14 cellular contexts compared by ENCODE assay signal in genomic region chr5:67208403-67208802, GRCh38. TPM values are rescaled to one million over a fixed set of nuclear protein-coding genes. Genes with fewer than 3 reads are reported as not detected.
A peak's percentile ranks its signal among the peaks of the same experiment; 100 is the strongest.
DNase-seq lines count a peak whose midpoint lies in the region; ATAC-seq, FAIRE-seq and TF ChIP-seq lines count a peak whose summit lies in the region.
"Had no signal": no experiment of that assay in that cellular context is flagged by ENCODE, and none has a peak within 500 bp of the region (broad histone marks: within the 10 kb centered on the region; RNA-seq: fewer than 3 reads in every experiment).

No MANE protein-coding gene starts in this region.

- H4K5ac ChIP-seq in H1 (ENCODE audit: insufficient read length, low read depth, low read length): no peak overlapping the region

- H3K9me3 ChIP-seq in left ventricle myocardium inferior (replicated peaks) (no peaks in the 10 kb centered on the region), right atrium auricular region (no peaks in the 10 kb centered on the region), RWPE2 (ENCODE audit: severe bottlenecking) (no peaks in the 10 kb centered on the region), H1 (ENCODE audit: insufficient read depth in 2 of 2, low read depth in 1 of 2, low read length in 1 of 2) (no peaks in the 10 kb centered on the region), right lobe of liver (no peaks in the 10 kb centered on the region)
- H3K9me3 ChIP-seq: SJSA1, vagina had no signal

- POLR2A ChIA-PET in H1 (lab: Charles Lee; ENCODE audit: partially characterized antibody): interaction anchor here (1.5 kb wide), 1 partner anchor 42 kb away, joined by 4 read pairs; no protein-coding TSS in a partner anchor

- TF ChIP-seq EP300 in H1 (IDR thresholded peaks at IDR 0.05; ENCODE audit: borderline replicate concordance in 1 of 2, low read depth in 2 of 2, low read length in 2 of 2): no peak

- no peak for TF ChIP-seq RAD21 in H1 (IDR thresholded peaks at IDR 0.05 in 1 of 2, conservative IDR thresholded peaks at IDR 0.05 in 1 of 2; ENCODE audit: low read depth in 2 of 2, low read length in 2 of 2)

- no peak overlapping the region for H3K4ac ChIP-seq in H1 (replicated peaks; ENCODE audit: insufficient read length, low read depth, low read length)

- FAIRE-seq in H1 (lab: Jason Lieb, UNC): no peak

- no peak overlapping the region for H2BK5ac ChIP-seq in H1 (ENCODE audit: low read depth, low read length)

- H3K4me3 ChIP-seq in left ventricle myocardium inferior: no peak overlapping the region
- no peak overlapping the region for H3K4me3 ChIP-seq in right atrium auricular region
- H3K4me3 ChIP-seq in RWPE2 (ENCODE audit: severe bottlenecking): no peak overlapping the region
- no peak overlapping the region for H3K4me3 ChIP-seq in H1 (ENCODE audit: extremely low read depth in 1 of 4, insufficient read depth in 2 of 4, low read depth in 3 of 4, low read length in 4 of 4)
- no peak overlapping the region for H3K4me3 ChIP-seq in right lobe of liver
- H3K4me3 ChIP-seq: cardiac muscle cell, hepatocyte, SJSA1, vagina had no signal

- no peak overlapping the region for H3K14ac ChIP-seq in H1 (ENCODE audit: insufficient read length)

- H2AFZ ChIP-seq in H1 (ENCODE audit: low read length): no peak overlapping the region
- H2AFZ ChIP-seq: hepatocyte had no signal

- H3K4me2 ChIP-seq in H1 (ENCODE audit: insufficient read depth in 1 of 2, low read depth in 2 of 2, low read length in 2 of 2): no peak overlapping the region
- H3K4me2 ChIP-seq: hepatocyte had no signal

- H3K18ac ChIP-seq in H1 (ENCODE audit: extremely low read depth, low read length): no peak overlapping the region; the same call in 1 of the 2 replicates

- 94 to 100% methylated on average over 1 to 3 of the region's 3 CpGs for WGBS in H1 (ENCODE audit: extremely low coverage in 1 of 2, insufficient coverage in 1 of 2, insufficient read length in 1 of 2, insufficient replicate concordance in 2 of 2, low coverage in 1 of 2, low lambda C conversion rate in 2 of 2, missing lambda C conversion rate in 1 of 2), 2 experiments
- 100% methylated on average over 2 of the region's 3 CpGs for WGBS in right lobe of liver (ENCODE audit: insufficient coverage, low coverage, low lambda C conversion rate, missing lambda C conversion rate)

- no peak overlapping the region for H3K23ac ChIP-seq in H1 (ENCODE audit: insufficient read length)

- no peak overlapping the region for H2AK5ac ChIP-seq in H1 (ENCODE audit: low read depth, low read length)

- H4K8ac ChIP-seq in H1 (ENCODE audit: extremely low read depth, insufficient read depth, low read length): no peak overlapping the region

- no peaks in the 10 kb centered on the region for H3K79me2 ChIP-seq in H1 (ENCODE audit: control insufficient read depth in 1 of 2, insufficient read depth in 2 of 2, low read length in 2 of 2)
- H3K79me2 ChIP-seq: hepatocyte had no signal

- no peak overlapping the region for H2BK120ac ChIP-seq in H1 (replicated peaks; ENCODE audit: low read depth, low read length)

- no peak for TF ChIP-seq POLR2A in H1 (IDR thresholded peaks at IDR 0.05; ENCODE audit: control extremely low read depth in 1 of 2, low read depth in 2 of 2, low read length in 2 of 2)
- TF ChIP-seq POLR2A in right lobe of liver (IDR thresholded peaks at IDR 0.05): no peak

- no peak overlapping the region for H2BK15ac ChIP-seq in H1 (ENCODE audit: low read length)

- no peaks in the 10 kb centered on the region for H3K23me2 ChIP-seq in H1 (ENCODE audit: low read depth, low read length)

- no peak overlapping the region for H3K9ac ChIP-seq in H1 (replicated peaks in 1 of 4; ENCODE audit: extremely low read depth in 1 of 4, low read depth in 3 of 4, low read length in 3 of 4)

- H3K79me1 ChIP-seq in H1 (ENCODE audit: low read depth, low read length): no peaks in the 10 kb centered on the region

- peaks cover 16% of the 10 kb centered on the region for H3K4me1 ChIP-seq in left ventricle myocardium inferior
- peaks cover 0 to 20% of the 10 kb centered on the region in 2 donors for H3K4me1 ChIP-seq in right atrium auricular region
- H3K4me1 ChIP-seq in RWPE2 (ENCODE audit: insufficient read depth, poor library complexity, severe bottlenecking): peaks cover 26% of the 10 kb centered on the region
- no peaks in the 10 kb centered on the region for H3K4me1 ChIP-seq in H1 (replicated peaks in 1 of 4; ENCODE audit: control insufficient read depth in 3 of 4, insufficient read depth in 4 of 4, low read length in 3 of 4)
- H3K4me1 ChIP-seq in right lobe of liver: no peaks in the 10 kb centered on the region

- H3K56ac ChIP-seq in H1 (replicated peaks; ENCODE audit: insufficient read length, low read depth, low read length): no peak overlapping the region

- H4K91ac ChIP-seq in H1 (replicated peaks; ENCODE audit: insufficient read length, low read length): no peak overlapping the region

- H4K20me1 ChIP-seq in H1 (replicated peaks in 1 of 2; ENCODE audit: control insufficient read depth in 1 of 2, insufficient read depth in 2 of 2, low read length in 2 of 2): no peaks in the 10 kb centered on the region

- H2BK20ac ChIP-seq in H1 (ENCODE audit: low read length): no peak overlapping the region

- TF ChIP-seq CTCF in left ventricle myocardium inferior (IDR thresholded peaks at IDR 0.05; ENCODE audit: borderline replicate concordance): no peak
- TF ChIP-seq CTCF in right atrium auricular region (IDR thresholded peaks at IDR 0.05): no peak
- no peak for TF ChIP-seq CTCF in RWPE2 (IDR thresholded peaks at IDR 0.05; ENCODE audit: poor library complexity, severe bottlenecking)
- TF ChIP-seq CTCF in H1 (IDR thresholded peaks at IDR 0.05; ENCODE audit: control extremely low read depth in 1 of 3, insufficient read depth in 1 of 3, low read depth in 1 of 3, low read length in 3 of 3): no peak
- no peak for TF ChIP-seq CTCF in right lobe of liver (IDR thresholded peaks at IDR 0.05)

- no peak for DNase-seq in left ventricle myocardium inferior
- no peak for DNase-seq in right atrium auricular region (ENCODE audit: low spot score)
- DNase-seq in RWPE2 (ENCODE audit: low spot score): no peak
- no peak for DNase-seq in H1 (ENCODE audit: low read depth in 1 of 2, low spot score in 2 of 2)
- DNase-seq in right lobe of liver: no peak
- DNase-seq: NCI-H1417 treated with DMSO at 0.1 percent for 48 hours had no signal

- 0 out of 2 replicates have a peak overlapping the region, but pooled peaks have one; percentile 17 for H2BK12ac ChIP-seq in H1 (ENCODE audit: low read depth, low read length)

- H3K27ac ChIP-seq in left ventricle myocardium inferior (replicated peaks) (peak overlapping the region; percentile 15), right atrium auricular region (no peak overlapping the region), RWPE2 (ENCODE audit: poor library complexity, severe bottlenecking) (peak overlapping the region; percentile 80), H1 (ENCODE audit: low read depth, low read length) (no peak overlapping the region), right lobe of liver (no peak overlapping the region)
- H3K27ac ChIP-seq: cardiac muscle cell, SJSA1, vagina had no signal

- no peak for ATAC-seq in RWPE2 (ENCODE audit: low read depth)
- no peak for ATAC-seq in HG02642 (IDR thresholded peaks at IDR 0.05; ENCODE audit: poor library complexity, unreplicated experiment)
- ATAC-seq in HG02759 (IDR thresholded peaks at IDR 0.05; ENCODE audit: unreplicated experiment): no peak
- no peak for ATAC-seq in GM18858 (IDR thresholded peaks at IDR 0.05; ENCODE audit: unreplicated experiment)
- ATAC-seq in right lobe of liver: no peak

- intact Hi-C loops in left ventricle myocardium inferior (cut with micrococcal nuclease) (no loop called here), right lobe of liver (cut with DNase I) (loop anchor here in 1 of 2 donors (10.0 kb wide), 1 partner anchor 54 kb away; no protein-coding TSS in a partner anchor)

- CTCF ChIA-PET in H1 (lab: Charles Lee; ENCODE audit: partially characterized antibody): interaction anchor here (0.6 to 5.1 kb wide), 13 partner anchors 9 to 109 kb away, joined by 3 to 50 read pairs (median 4); partner anchors contain the start of gene CD180

- no peaks in the 10 kb centered on the region for H3K36me3 ChIP-seq in left ventricle myocardium inferior
- no peaks in the 10 kb centered on the region for H3K36me3 ChIP-seq in right atrium auricular region
- H3K36me3 ChIP-seq in RWPE2 (ENCODE audit: low read depth): no peaks in the 10 kb centered on the region
- H3K36me3 ChIP-seq in H1 (ENCODE audit: control insufficient read depth in 2 of 4, insufficient read depth in 4 of 4, low read length in 3 of 4): no peaks in the 10 kb centered on the region
- no peaks in the 10 kb centered on the region for H3K36me3 ChIP-seq in right lobe of liver
- H3K36me3 ChIP-seq: cardiac muscle cell, SJSA1, vagina had no signal

- H3K27me3 ChIP-seq in left ventricle myocardium inferior (ENCODE audit: low read depth): no peaks in the 10 kb centered on the region
- no peaks in the 10 kb centered on the region for H3K27me3 ChIP-seq in right atrium auricular region
- H3K27me3 ChIP-seq in RWPE2 (ENCODE audit: insufficient read depth, poor library complexity, severe bottlenecking): no peaks in the 10 kb centered on the region
- no peaks in the 10 kb centered on the region for H3K27me3 ChIP-seq in H1 (replicated peaks in 1 of 4; ENCODE audit: control insufficient read depth in 3 of 4, extremely low read depth in 1 of 4, insufficient read depth in 3 of 4, low read length in 3 of 4)
- H3K27me3 ChIP-seq in right lobe of liver: no peaks in the 10 kb centered on the region
- H3K27me3 ChIP-seq: cardiac muscle cell, hepatocyte, SJSA1, vagina had no signal

TF ChIP-seq in H1, 55 proteins besides CTCF, POLR2A, EP300 and RAD21 (continues in another document):
- no peak for TF ChIP-seq SIX5 (IDR thresholded peaks at IDR 0.05; ENCODE audit: low read depth, low read length)

RNA-seq across cellular contexts. Expression of gene CD180, which starts 11.8 kb away (rescaled TPM):
- total RNA-seq in left ventricle myocardium inferior (0.44 TPM), right atrium auricular region (1 to 10 TPM in 1 of 2 donors, under 1 TPM in 1; 0.26 to 1.2 TPM), right lobe of liver (1 to 10 TPM in 2 of 6 experiments, under 1 TPM in 4; 0.44 to 3.3 (median 0.67) TPM)
- total RNA-seq in H1 (2021; fragmentation: NEBNext Ultra II Directional; extraction: Animal tissue kit (Norgen Biotek cat#: 25700)): not detected in 2 replicates
- polyA plus RNA-seq in H1 (2011; rRNA removed): not detected in 2 replicates
- not detected for polyA plus RNA-seq in H1 (2011; cell fraction: cytosol; rRNA removed)
- not detected for polyA plus RNA-seq in H1 (2011; cell fraction: nucleus; rRNA removed)
- not detected in 4 replicates for polyA plus RNA-seq in H1 (2012, experiment 1 of 2)
- not detected for polyA plus RNA-seq in H1 (2012, experiment 2 of 2)
- not detected for polyA plus RNA-seq in H1 (2013, experiment 1 of 2)
- polyA plus RNA-seq in H1 (2013, experiment 2 of 2): not detected
- not detected in 2 replicates for polyA minus RNA-seq in H1 (2011; rRNA and poly(A)+ RNA removed)
- polyA minus RNA-seq in H1 (2011; cell fraction: cytosol; rRNA and poly(A)+ RNA removed): not detected
- polyA minus RNA-seq in H1 (2011; cell fraction: nucleus; rRNA and poly(A)+ RNA removed): not detected
- total RNA-seq: activated CD8-positive, alpha-beta memory T cell treated with anti-CD3 and anti-CD28 coated beads for 36 hours; cardiac muscle cell; SJSA1 had no signal
- polyA plus RNA-seq: cardiac muscle cell, hepatocyte had no signal

Comparison
In these comparisons a context has a peak if more than half of its experiments do, and no peak if none do; other contexts are left out.
1. H3K27ac ChIP-seq: peak in left ventricle myocardium inferior (single experiment) and RWPE2 (single experiment); none in right atrium auricular region (0 of 2), H1 (single experiment) and right lobe of liver (0 of 3).